Comparison of ENCODE assay signal across 1 cellular context in the genomic region with DNA sequence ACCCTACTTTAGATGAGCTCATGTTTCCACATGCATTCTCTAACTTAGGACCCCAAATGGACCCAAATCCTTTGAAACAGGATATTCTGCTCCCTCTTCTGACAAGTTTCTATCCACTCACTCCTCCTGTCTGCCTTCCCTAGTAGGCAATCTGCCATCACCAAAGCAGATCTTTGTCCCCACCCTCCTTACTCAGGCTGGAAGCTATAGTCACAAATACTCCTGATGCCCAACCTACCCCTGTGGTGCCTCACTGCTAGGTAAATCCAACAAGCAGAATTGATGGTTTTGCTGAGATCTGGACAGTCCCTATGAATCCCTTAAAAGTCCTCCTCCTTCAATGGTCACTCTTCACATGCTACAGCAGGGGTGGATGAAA.
TF ChIP-seq lines count a peak whose summit lies in the region.

No MANE protein-coding gene starts in this region.

TF ChIP-seq in H1, 55 proteins besides CTCF, POLR2A, EP300 and RAD21 (continued from another document):
- TF ChIP-seq, protein P1, sequence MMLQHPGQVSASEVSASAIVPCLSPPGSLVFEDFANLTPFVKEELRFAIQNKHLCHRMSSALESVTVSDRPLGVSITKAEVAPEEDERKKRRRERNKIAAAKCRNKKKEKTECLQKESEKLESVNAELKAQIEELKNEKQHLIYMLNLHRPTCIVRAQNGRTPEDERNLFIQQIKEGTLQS (IDR thresholded peaks at IDR 0.05; ENCODE audit: insufficient read depth, low read depth, low read length), result no peak
- TF ChIP-seq SUZ12 (IDR thresholded peaks at IDR 0.05; ENCODE audit: low read length) (no peak), TAF7 (optimal IDR thresholded peaks at IDR 0.05; ENCODE audit: borderline replicate concordance, low read depth, low read length) (no peak), JUND (IDR thresholded peaks at IDR 0.05; ENCODE audit: low read length) (no peak), SIRT6 (IDR thresholded peaks at IDR 0.05; ENCODE audit: low read length) (no peak), HDAC2 (IDR thresholded peaks at IDR 0.05; ENCODE audit: borderline replicate concordance in 1 of 2, low read depth in 2 of 2, low read length in 2 of 2) (no peak), JUN (IDR thresholded peaks at IDR 0.05; ENCODE audit: low read depth, low read length) (no peak), EZH2 (IDR thresholded peaks at IDR 0.05; ENCODE audit: low read depth, low read length, severe bottlenecking) (no peak), CBX5 (IDR thresholded peaks at IDR 0.05; ENCODE audit: low read depth, low read length) (no peak)
